In genomic region chr3:169551646-169552045, GRCh38 we compare ENCODE assay signal across 28 cellular contexts.
"Had no signal": no experiment of that assay in that cellular context is flagged by ENCODE, and none has a peak within 500 bp of the region (broad histone marks: within the 10 kb centered on the region; RNA-seq: fewer than 3 reads in every experiment).

No MANE protein-coding gene starts in this region.

- H3K4me3 Mint-ChIP-seq: stimulated activated effector memory CD8-positive, alpha-beta T cell treated with anti-CD3 and anti-CD28 coated beads, Interleukin-12 subunit alpha, Interleukin-12 subunit beta, amount 100 ng/mL, for 72 hours; stimulated activated memory B cell treated with anti-CD40 and anti-IgM and Interleukin-4, amounts not matched to agents 10 μg/mL and 1 μg/mL and 100 μg/mL, for 72 hours; stimulated activated naive B cell treated with anti-CD40 and anti-IgM and Interleukin-4, amounts not matched to agents 10 μg/mL and 1 μg/mL and 100 μg/mL, for 72 hours; stimulated activated naive CD8-positive, alpha-beta T cell treated with anti-CD3 and anti-CD28 coated beads, Interleukin-15, amount 100 ng/mL, for 72 hours; stimulated activated naive CD8-positive, alpha-beta T cell treated with anti-CD3 and anti-CD28 coated beads, Interleukin-15, Interleukin-2, amounts not matched to agents 100 ng/mL and 50 ng/mL, for 24 hours; type B pancreatic cell had no signal

- ATAC-seq: stimulated activated effector memory CD8-positive, alpha-beta T cell treated with anti-CD3 and anti-CD28 coated beads, Interleukin-12 subunit alpha, Interleukin-12 subunit beta, amount 100 ng/mL, for 72 hours; stimulated activated memory B cell treated with anti-CD40 and anti-IgM and Interleukin-4, amounts not matched to agents 10 μg/mL and 1 μg/mL and 100 μg/mL, for 72 hours; stimulated activated naive B cell treated with anti-CD40 and anti-IgM and Interleukin-4, amounts not matched to agents 10 μg/mL and 1 μg/mL and 100 μg/mL, for 72 hours; stimulated activated naive CD8-positive, alpha-beta T cell treated with anti-CD3 and anti-CD28 coated beads, Interleukin-15, amount 100 ng/mL, for 72 hours; stimulated activated naive CD8-positive, alpha-beta T cell treated with anti-CD3 and anti-CD28 coated beads, Interleukin-15, Interleukin-2, amounts not matched to agents 100 U/mL and 50 U/mL, for 24 hours; upper lobe of right lung had no signal

- H3K4me1 Mint-ChIP-seq: stimulated activated effector memory CD8-positive, alpha-beta T cell treated with anti-CD3 and anti-CD28 coated beads, Interleukin-12 subunit alpha, Interleukin-12 subunit beta, amount 100 ng/mL, for 72 hours; stimulated activated memory B cell treated with anti-CD40 and anti-IgM and Interleukin-4, amounts not matched to agents 10 μg/mL and 1 μg/mL and 100 μg/mL, for 72 hours; stimulated activated naive CD8-positive, alpha-beta T cell treated with anti-CD3 and anti-CD28 coated beads, Interleukin-15, amount 100 ng/mL, for 72 hours had no signal

- H3K4me3 ChIP-seq: stomach, suprapubic skin, testis, thoracic aorta, thyroid gland, tibial artery, tibial nerve, transverse colon, upper lobe of left lung, upper lobe of right lung, uterus, vagina had no signal

- H3K27ac Mint-ChIP-seq: stimulated activated effector memory CD8-positive, alpha-beta T cell treated with anti-CD3 and anti-CD28 coated beads, Interleukin-12 subunit alpha, Interleukin-12 subunit beta, amount 100 ng/mL, for 72 hours; stimulated activated memory B cell treated with anti-CD40 and anti-IgM and Interleukin-4, amounts not matched to agents 10 μg/mL and 1 μg/mL and 100 μg/mL, for 72 hours; stimulated activated naive B cell treated with anti-CD40 and anti-IgM and Interleukin-4, amounts not matched to agents 10 μg/mL and 1 μg/mL and 100 μg/mL, for 72 hours; stimulated activated naive CD8-positive, alpha-beta T cell treated with anti-CD3 and anti-CD28 coated beads, Interleukin-15, amount 100 ng/mL, for 72 hours; stimulated activated naive CD8-positive, alpha-beta T cell treated with anti-CD3 and anti-CD28 coated beads, Interleukin-15, Interleukin-2, amounts not matched to agents 100 ng/mL and 50 ng/mL, for 24 hours; type B pancreatic cell had no signal

- DNase-seq: stimulated activated CD4-positive, alpha-beta T cell treated with anti-CD3 and anti-CD28 coated beads, Interleukin-2, amount 100 ng/mL, for 48 hours; stimulated activated CD4-positive, alpha-beta T cell treated with anti-CD3 and anti-CD28 coated beads, Interleukin-4, amount 100 ng/mL, for 1 hour; stimulated activated CD4-positive, alpha-beta T cell treated with anti-CD3 and anti-CD28 coated beads, Interleukin-4, amount 100 ng/mL, for 24 hours; stimulated activated CD4-positive, alpha-beta T cell treated with anti-CD3 and anti-CD28 coated beads, Interleukin-4, amount 100 ng/mL, for 4 hours; stimulated activated CD8-positive, alpha-beta memory T cell treated with anti-CD3 and anti-CD28 coated beads, Interleukin-4, amount 100 ng/mL, for 48 hours; stimulated activated naive B cell treated with anti-CD40 and anti-IgM and Interleukin-4, amounts not matched to agents 10 μg/mL and 1 μg/mL and 100 μg/mL, for 72 hours; stimulated activated naive CD4-positive, alpha-beta T cell; stimulated activated naive CD4-positive, alpha-beta T cell treated with Interleukin-2 at 50 U/mL for 16 hours; stimulated activated naive CD8-positive, alpha-beta T cell treated with anti-CD3 and anti-CD28 coated beads, Interleukin-15, amount 100 ng/mL, for 72 hours; stimulated activated naive CD8-positive, alpha-beta T cell treated with anti-CD3 and anti-CD28 coated beads, Interleukin-15, Interleukin-2, amounts not matched to agents 100 U/mL and 50 U/mL, for 24 hours; stomach; substantia nigra; testis; thyroid gland; tibial artery; transverse colon; trophoblast cell; upper lobe of left lung; upper lobe of right lung; uterus had no signal

- H3K4me1 ChIP-seq: suprapubic skin, testis, tibial nerve, transverse colon, upper lobe of right lung, uterus, vagina had no signal

- H3K27me3 ChIP-seq: stomach, suprapubic skin, testis, thyroid gland, tibial artery, tibial nerve, transverse colon, upper lobe of left lung, upper lobe of right lung, uterus, vagina had no signal

- H3K36me3 Mint-ChIP-seq: stimulated activated effector memory CD8-positive, alpha-beta T cell treated with anti-CD3 and anti-CD28 coated beads, Interleukin-12 subunit alpha, Interleukin-12 subunit beta, amount 100 ng/mL, for 72 hours; stimulated activated memory B cell treated with anti-CD40 and anti-IgM and Interleukin-4, amounts not matched to agents 10 μg/mL and 1 μg/mL and 100 μg/mL, for 72 hours; stimulated activated naive B cell treated with anti-CD40 and anti-IgM and Interleukin-4, amounts not matched to agents 10 μg/mL and 1 μg/mL and 100 μg/mL, for 72 hours; type B pancreatic cell had no signal

- H3K9me3 ChIP-seq: stomach, suprapubic skin, testis, thoracic aorta, thyroid gland, tibial artery, tibial nerve, transverse colon, upper lobe of left lung, upper lobe of right lung, uterus, vagina had no signal

- H3K9me3 Mint-ChIP-seq: stimulated activated effector memory CD8-positive, alpha-beta T cell treated with anti-CD3 and anti-CD28 coated beads, Interleukin-12 subunit alpha, Interleukin-12 subunit beta, amount 100 ng/mL, for 72 hours; stimulated activated naive CD8-positive, alpha-beta T cell treated with anti-CD3 and anti-CD28 coated beads, Interleukin-15, amount 100 ng/mL, for 72 hours; stimulated activated naive CD8-positive, alpha-beta T cell treated with anti-CD3 and anti-CD28 coated beads, Interleukin-15, Interleukin-2, amounts not matched to agents 100 ng/mL and 50 ng/mL, for 24 hours had no signal

- H3K36me3 ChIP-seq: stomach, suprapubic skin, thoracic aorta, thyroid gland, tibial artery, tibial nerve, transverse colon, upper lobe of left lung, upper lobe of right lung, uterus, vagina had no signal

- H3K27me3 Mint-ChIP-seq: stimulated activated naive CD8-positive, alpha-beta T cell treated with anti-CD3 and anti-CD28 coated beads, Interleukin-15, amount 100 ng/mL, for 72 hours; type B pancreatic cell had no signal

- H3K27ac ChIP-seq: suprapubic skin, testis, thyroid gland, tibial artery, tibial nerve, transverse colon, upper lobe of left lung, upper lobe of right lung, uterus, vagina had no signal
